8 cellular contexts compared by ENCODE assay signal in the genomic region with DNA sequence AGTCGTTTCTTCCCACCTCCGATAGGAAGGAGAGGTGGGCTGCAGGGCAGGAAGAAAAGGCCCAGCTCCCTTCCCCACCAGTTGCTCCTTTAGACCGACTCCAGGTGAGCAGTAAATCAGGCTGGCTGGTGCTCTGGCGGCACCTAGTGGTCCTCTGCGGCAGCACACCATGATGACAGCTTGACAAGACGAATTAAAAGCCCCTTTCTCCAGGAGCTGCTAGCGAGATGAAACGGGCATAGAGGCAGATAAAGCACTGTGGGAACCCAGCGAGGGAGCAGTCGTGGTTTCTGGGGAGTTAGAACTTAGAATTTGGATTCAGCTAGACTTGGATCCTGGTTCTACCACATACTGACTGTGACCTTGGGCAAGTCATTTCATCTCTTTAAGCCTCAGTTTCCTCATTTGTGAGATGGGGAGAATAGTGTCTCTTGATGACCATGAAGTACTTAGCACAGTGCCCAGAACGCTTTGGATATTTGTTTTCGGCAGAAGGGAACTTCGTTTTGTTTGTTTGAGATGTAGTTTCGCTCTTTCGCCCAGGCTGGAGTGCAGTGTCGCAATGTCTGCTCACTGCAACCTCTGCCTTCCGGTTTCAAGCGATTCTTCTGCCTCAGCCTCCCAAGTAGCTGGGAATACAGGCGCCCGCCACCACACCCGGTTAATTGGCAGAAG. TPM values are rescaled to one million over a fixed set of nuclear protein-coding genes. Genes with fewer than 3 reads are reported as not detected.
DNase-seq lines count a peak whose midpoint lies in the region; ATAC-seq and TF ChIP-seq lines count a peak whose summit lies in the region.

No MANE protein-coding gene starts in this region.

- H3K9me3 ChIP-seq in SK-N-SH (no peaks in the 10 kb centered on the region), ovary (no peaks in the 10 kb centered on the region), thoracic aorta (no peaks in the 10 kb centered on the region)

- H3K27me3 ChIP-seq in SK-N-SH (ENCODE audit: insufficient read depth) = no peaks in the 10 kb centered on the region; the same call in 1 of the 2 replicates
- no peaks in the 10 kb centered on the region for H3K27me3 ChIP-seq in ovary
- H3K27me3 ChIP-seq in thoracic aorta (replicated peaks; ENCODE audit: insufficient read depth) = no peaks in the 10 kb centered on the region

- no peak overlapping the region for H3K9ac ChIP-seq in SK-N-SH

- no peak for TF ChIP-seq EP300 in SK-N-SH (IDR thresholded peaks at IDR 0.05; ENCODE audit: borderline replicate concordance in 1 of 2, low read depth in 1 of 2, low read length in 1 of 2)
- TF ChIP-seq EP300 in ovary (IDR thresholded peaks at IDR 0.05) = no peak

- intact Hi-C loops in activated naive CD4-positive, alpha-beta T cell treated with anti-CD3 and anti-CD28 coated beads for 36 hours (cut with micrococcal nuclease) = loop anchor here (1.0 to 5.0 kb wide), 7 partner anchors 24 to 255 kb away; a partner anchor contains a TSS
- intact Hi-C loops in ovary (cut with DNase I) = loop anchor here in 1 of 4 donors (2.0 to 10.0 kb wide), 2 partner anchors 64 to 194 kb away; no protein-coding TSS in a partner anchor

- WGBS in SK-N-SH (ENCODE audit: low lambda C conversion rate) = 14% methylated on average over 21 of the region's 21 CpGs
- 31 to 35% (median 35%) methylated on average over 21 of the region's 21 CpGs for WGBS in ovary, 3 donors

- H3K27ac ChIP-seq in SK-N-SH (ENCODE audit: low read depth in 2 of 2, low read length in 1 of 2) (no peak overlapping the region), ovary (no peak overlapping the region), thoracic aorta (no peak overlapping the region)

- H3K4me3 ChIP-seq in GM12875 (ENCODE audit: low read depth, low read length) (no peak overlapping the region), SK-N-SH (ENCODE audit: low read depth in 2 of 2, low read length in 1 of 2) (peak overlapping the region in 1 of 2 experiments; percentile 38; a peak in 1 of 4 replicates), ovary (no peak overlapping the region), thoracic aorta (peak overlapping the region; percentile 2)

- CTCF ChIA-PET in SK-N-SH (lab: Yijun Ruan, JAX) = interaction anchor here (0.5 to 11.8 kb wide), 89 partner anchors 11 to 462 kb away, joined by 3 to 280 read pairs (median 5); a partner anchor contains a TSS
- CTCF ChIA-PET in activated naive CD4-positive, alpha-beta T cell treated with anti-CD3 and anti-CD28 coated beads for 36 hours (lab: Charles Lee) = interaction anchor here (0.5 to 9.8 kb wide), 67 partner anchors 9 to 419 kb away, joined by 3 to 226 read pairs (median 5); a partner anchor contains a TSS

- H3K4me1 ChIP-seq in SK-N-SH (ENCODE audit: control insufficient read depth in 1 of 2, insufficient read depth in 2 of 2, low read depth in 1 of 2, low read length in 1 of 2) (no peaks in the 10 kb centered on the region; a peak in 1 of 4 replicates), ovary (ENCODE audit: insufficient read depth) (no peaks in the 10 kb centered on the region), thoracic aorta (ENCODE audit: control insufficient read depth in 1 of 2, low read depth in 2 of 2) (peaks cover 0 to 5% of the 10 kb centered on the region in 2 donors)

- TF ChIP-seq CTCF in GM12875 (IDR thresholded peaks at IDR 0.05; ENCODE audit: borderline replicate concordance, insufficient read depth, low read depth, low read length) = peak; percentile 98
- peak; percentile 99 for TF ChIP-seq CTCF in SK-N-SH (IDR thresholded peaks at IDR 0.05)
- peak; percentile 78 to 97 (median 78) for TF ChIP-seq CTCF in ovary (IDR thresholded peaks at IDR 0.05)
- peak; percentile 98 for TF ChIP-seq CTCF in thoracic aorta (IDR thresholded peaks at IDR 0.05)

- TF ChIP-seq RAD21 in SK-N-SH (IDR thresholded peaks at IDR 0.05; ENCODE audit: low read length) = peak; percentile 99

- DNase-seq in NCI-H1092 treated with DMSO at 0.1 percent for 48 hours (lab: John Stamatoyannopoulos, UW) (peak; percentile 97), SK-N-SH (peak; percentile 78), globus pallidus (ENCODE audit: low spot score) (peak; percentile 69), ovary (peak; percentile 44 to 82 (median 71)), thoracic aorta (ENCODE audit: low spot score) (peak; percentile 36)
- DNase-seq in activated naive CD4-positive, alpha-beta T cell treated with anti-CD3 and anti-CD28 coated beads for 36 hours = peak; percentile 97

- peak overlapping the region; percentile 72 for H3K27ac Mint-ChIP-seq in activated naive CD4-positive, alpha-beta T cell treated with anti-CD3 and anti-CD28 coated beads for 36 hours

- H3K4me1 Mint-ChIP-seq in activated naive CD4-positive, alpha-beta T cell treated with anti-CD3 and anti-CD28 coated beads for 36 hours (ENCODE audit: low read depth) = peaks cover 52% of the 10 kb centered on the region

- no peaks in the 10 kb centered on the region for H3K9me3 Mint-ChIP-seq in activated naive CD4-positive, alpha-beta T cell treated with anti-CD3 and anti-CD28 coated beads for 36 hours

- no peak for TF ChIP-seq POLR2A in ovary (IDR thresholded peaks at IDR 0.05)

- H3F3A ChIP-seq in SK-N-SH (replicated peaks; ENCODE audit: insufficient read depth) = no peaks in the 10 kb centered on the region

- H4K20me1 ChIP-seq in SK-N-SH (ENCODE audit: insufficient read depth) = no peaks in the 10 kb centered on the region

- H3K4me3 Mint-ChIP-seq in activated naive CD4-positive, alpha-beta T cell treated with anti-CD3 and anti-CD28 coated beads for 36 hours = peak overlapping the region; percentile 35

- POLR2A ChIA-PET in SK-N-SH (lab: Yijun Ruan, JAX) = interaction anchor here (1.3 to 1.7 kb wide), 2 partner anchors 23 to 195 kb away, joined by 3 to 5 read pairs; no protein-coding TSS in a partner anchor

- ATAC-seq in thoracic aorta (ENCODE audit: insufficient number of reproducible peaks, low FRiP score, low read depth) (no peak), HG02571 (IDR thresholded peaks at IDR 0.05; ENCODE audit: unreplicated experiment) (no peak)

- H3K79me2 ChIP-seq in SK-N-SH (ENCODE audit: insufficient read depth) = no peaks in the 10 kb centered on the region

- no peaks in the 10 kb centered on the region for H3K27me3 Mint-ChIP-seq in activated naive CD4-positive, alpha-beta T cell treated with anti-CD3 and anti-CD28 coated beads for 36 hours (ENCODE audit: low read depth)

- H3K36me3 Mint-ChIP-seq in activated naive CD4-positive, alpha-beta T cell treated with anti-CD3 and anti-CD28 coated beads for 36 hours (ENCODE audit: low read depth) = peaks cover 2% of the 10 kb centered on the region

- no peak overlapping the region for H3K4me2 ChIP-seq in SK-N-SH

- no peaks in the 10 kb centered on the region for H3K36me3 ChIP-seq in SK-N-SH (replicated peaks in 1 of 2; ENCODE audit: control insufficient read depth in 1 of 2, insufficient read depth in 2 of 2, low read length in 1 of 2)
- H3K36me3 ChIP-seq in ovary = no peaks in the 10 kb centered on the region
- H3K36me3 ChIP-seq in thoracic aorta = no peaks in the 10 kb centered on the region

- peak overlapping the region; percentile 41; the same call in 1 of the 2 replicates for H2AFZ ChIP-seq in SK-N-SH (ENCODE audit: low read depth)

- H3K9me2 ChIP-seq in SK-N-SH = no peaks in the 10 kb centered on the region

TF ChIP-seq in SK-N-SH, 30 proteins besides CTCF, POLR2A, EP300 and RAD21 (continues in another document):
- TF ChIP-seq CHD2 (IDR thresholded peaks at IDR 0.05; ENCODE audit: low read length, partially characterized antibody) = no peak
- TF ChIP-seq, protein P1, sequence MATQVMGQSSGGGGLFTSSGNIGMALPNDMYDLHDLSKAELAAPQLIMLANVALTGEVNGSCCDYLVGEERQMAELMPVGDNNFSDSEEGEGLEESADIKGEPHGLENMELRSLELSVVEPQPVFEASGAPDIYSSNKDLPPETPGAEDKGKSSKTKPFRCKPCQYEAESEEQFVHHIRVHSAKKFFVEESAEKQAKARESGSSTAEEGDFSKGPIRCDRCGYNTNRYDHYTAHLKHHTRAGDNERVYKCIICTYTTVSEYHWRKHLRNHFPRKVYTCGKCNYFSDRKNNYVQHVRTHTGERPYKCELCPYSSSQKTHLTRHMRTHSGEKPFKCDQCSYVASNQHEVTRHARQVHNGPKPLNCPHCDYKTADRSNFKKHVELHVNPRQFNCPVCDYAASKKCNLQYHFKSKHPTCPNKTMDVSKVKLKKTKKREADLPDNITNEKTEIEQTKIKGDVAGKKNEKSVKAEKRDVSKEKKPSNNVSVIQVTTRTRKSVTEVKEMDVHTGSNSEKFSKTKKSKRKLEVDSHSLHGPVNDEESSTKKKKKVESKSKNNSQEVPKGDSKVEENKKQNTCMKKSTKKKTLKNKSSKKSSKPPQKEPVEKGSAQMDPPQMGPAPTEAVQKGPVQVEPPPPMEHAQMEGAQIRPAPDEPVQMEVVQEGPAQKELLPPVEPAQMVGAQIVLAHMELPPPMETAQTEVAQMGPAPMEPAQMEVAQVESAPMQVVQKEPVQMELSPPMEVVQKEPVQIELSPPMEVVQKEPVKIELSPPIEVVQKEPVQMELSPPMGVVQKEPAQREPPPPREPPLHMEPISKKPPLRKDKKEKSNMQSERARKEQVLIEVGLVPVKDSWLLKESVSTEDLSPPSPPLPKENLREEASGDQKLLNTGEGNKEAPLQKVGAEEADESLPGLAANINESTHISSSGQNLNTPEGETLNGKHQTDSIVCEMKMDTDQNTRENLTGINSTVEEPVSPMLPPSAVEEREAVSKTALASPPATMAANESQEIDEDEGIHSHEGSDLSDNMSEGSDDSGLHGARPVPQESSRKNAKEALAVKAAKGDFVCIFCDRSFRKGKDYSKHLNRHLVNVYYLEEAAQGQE (IDR thresholded peaks at IDR 0.05; ENCODE audit: low read depth, low read length) = no peak
- 0 out of 2 replicates have a peak, but pooled peaks have one; percentile 38 for TF ChIP-seq SIN3A (IDR thresholded peaks at IDR 0.05; ENCODE audit: borderline replicate concordance, low read depth, low read length)
- no peak for TF ChIP-seq TAF1 (IDR thresholded peaks at IDR 0.05; ENCODE audit: borderline replicate concordance, low read depth, low read length)
- TF ChIP-seq TCF12 (IDR thresholded peaks at IDR 0.05) = no peak
- TF ChIP-seq MEF2A (IDR thresholded peaks at IDR 0.05; ENCODE audit: borderline replicate concordance, low read depth) = no peak

RNA-seq across cellular contexts. Expression of a gene that starts 21.8 kb away (rescaled TPM):
- polyA plus RNA-seq in SK-N-SH (2012; rRNA removed) (0.63 and 0.94 TPM in 2 replicates), ovary (1 to 10 TPM; 1.2 to 2.2 TPM)
- 0.44 and 0.56 TPM in 2 replicates for polyA plus RNA-seq in SK-N-SH (2012; cell fraction: cytosol; rRNA removed)
- 1.2 and 1.4 TPM in 2 replicates for polyA plus RNA-seq in SK-N-SH (2012; cell fraction: nucleus; rRNA removed)
- 1 to 10 TPM; 6.2 to 6.8 TPM for total RNA-seq in activated naive CD4-positive, alpha-beta T cell treated with anti-CD3 and anti-CD28 coated beads for 36 hours
- total RNA-seq in ovary (1 to 10 TPM in 4 of 7 donors, under 1 TPM in 3; 0.30 to 5.7 (median 1.7) TPM), thoracic aorta (10 to 100 TPM; 16.7 to 36.4 TPM)

RNA-seq across cellular contexts. Expression of a gene that starts 34.6 kb away (rescaled TPM):
- polyA plus RNA-seq in SK-N-SH (2012; rRNA removed) = 11.2 and 12.7 TPM in 2 replicates
- 11.5 and 12.3 TPM in 2 replicates for polyA plus RNA-seq in SK-N-SH (2012; cell fraction: cytosol; rRNA removed)
- 13.2 and 15.8 TPM in 2 replicates for polyA plus RNA-seq in SK-N-SH (2012; cell fraction: nucleus; rRNA removed)
- total RNA-seq in activated naive CD4-positive, alpha-beta T cell treated with anti-CD3 and anti-CD28 coated beads for 36 hours = 100 to 1,000 TPM; 390 to 391 TPM
- total RNA-seq in ovary = 10 to 100 TPM; 11.6 to 25.7 (median 15.4) TPM
- 10 to 100 TPM; 10.7 to 72.0 TPM for polyA plus RNA-seq in ovary
- total RNA-seq in thoracic aorta = 10 to 100 TPM; 42.3 to 75.3 TPM

Comparison
In these comparisons a context has a peak if more than half of its experiments do, and no peak if none do; other contexts are left out.
1. DNase-seq: peak in every context shown above with its lines; median percentile 97 in NCI-H1092 treated with DMSO at 0.1 percent for 48 hours; 97 in activated naive CD4-positive, alpha-beta T cell treated with anti-CD3 and anti-CD28 coated beads for 36 hours; 78 in SK-N-SH; 71 in ovary; 69 in globus pallidus; 36 in thoracic aorta.
2. RNA of a gene that starts 34.6 kb away (total RNA-seq): 390 to 391 TPM in activated naive CD4-positive, alpha-beta T cell treated with anti-CD3 and anti-CD28 coated beads for 36 hours; 42.3 to 75.3 TPM in thoracic aorta and 11.6 to 25.7 TPM in ovary; every median in the first group is over 4 times any median in the second.
3. Peak in every context shown above with its lines, with median percentiles within 50 percentile points of each other: CTCF ChIP-seq.